ENCODE assay signal across 33 cellular contexts in the genomic region with DNA sequence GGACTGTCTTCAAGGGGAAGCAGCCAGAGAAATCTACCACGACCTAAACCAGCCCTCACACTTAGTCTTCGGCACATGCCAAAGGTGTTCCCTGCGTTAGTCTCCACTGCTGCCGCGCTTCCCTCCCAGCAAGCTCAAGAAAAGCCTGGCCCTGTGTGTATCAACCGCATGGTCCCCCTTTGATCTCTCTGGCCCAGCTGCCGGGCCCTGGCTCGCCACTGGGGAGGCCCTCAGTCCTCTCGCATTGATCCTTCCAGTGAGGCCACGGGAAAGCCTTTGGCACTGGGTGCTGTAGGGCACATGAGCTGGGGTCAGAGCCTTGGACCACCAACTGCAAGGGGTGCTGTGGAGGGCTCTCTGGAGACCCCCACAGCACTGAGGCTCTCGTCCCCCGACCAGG.
"Had no signal": no experiment of that assay in that cellular context is flagged by ENCODE, and none has a peak within 500 bp of the region (broad histone marks: within the 10 kb centered on the region; RNA-seq: fewer than 3 reads in every experiment).

No MANE protein-coding gene starts in this region.

- H3K27ac ChIP-seq: adrenal gland, body of pancreas, esophagus muscularis mucosa, foreskin keratinocyte, gastrocnemius medialis, heart left ventricle, WERI-Rb-1 had no signal

- FAIRE-seq: colon had no signal

- H3K27ac Mint-ChIP-seq: activated B cell treated with CpG ODN at 0.5 μM for 24 hours; activated CD4-positive, alpha-beta memory T cell treated with anti-CD3 and anti-CD28 coated beads for 36 hours; activated CD4-positive, alpha-beta T cell treated with anti-CD3 and anti-CD28 coated beads, Interleukin-2, amount 10 ng/mL, durations not matched to agents 24 days and 14 days; activated CD8-positive, alpha-beta T cell treated with anti-CD3 and anti-CD28 coated beads, Interleukin-2, amount 10 ng/mL, durations not matched to agents 7 days and 5 days; activated naive CD4-positive, alpha-beta T cell treated with anti-CD3 and anti-CD28 coated beads for 36 hours; activated naive CD4-positive, alpha-beta T cell treated with anti-CD3 and anti-CD28 coated beads, Interleukin-2, amount 50 U/mL, for 24 hours; activated naive CD8-positive, alpha-beta T cell treated with anti-CD3 and anti-CD28 coated beads for 36 hours; activated naive CD8-positive, alpha-beta T cell treated with anti-CD3 and anti-CD28 coated beads, Interleukin-2, amount 50 U/mL, for 24 hours; activated T-helper 17 cell treated with anti-CD3 and anti-CD28 coated beads, Interleukin-2, amount 50 U/mL, for 72 hours; T-helper 17 cell; T-helper 2 cell treated with Interferon-gamma antibody and Interleukin-4, amounts not matched to agents 5 μg/mL and 100 μg/mL, for 36 hours had no signal

- H3K9me3 ChIP-seq: adrenal gland, body of pancreas, esophagus muscularis mucosa, gastrocnemius medialis, heart left ventricle had no signal

- H3K4me1 ChIP-seq: adrenal gland had no signal

- H3K9me3 Mint-ChIP-seq: activated B cell treated with CpG ODN at 0.5 μM for 24 hours; activated CD4-positive, alpha-beta memory T cell treated with anti-CD3 and anti-CD28 coated beads for 36 hours; activated CD4-positive, alpha-beta T cell treated with anti-CD3 and anti-CD28 coated beads, Interleukin-2, amount 10 ng/mL, durations not matched to agents 24 days and 14 days; activated naive CD4-positive, alpha-beta T cell treated with anti-CD3 and anti-CD28 coated beads for 36 hours; activated naive CD4-positive, alpha-beta T cell treated with anti-CD3 and anti-CD28 coated beads, Interleukin-2, amount 50 U/mL, for 24 hours; activated naive CD8-positive, alpha-beta T cell treated with anti-CD3 and anti-CD28 coated beads for 36 hours; activated naive CD8-positive, alpha-beta T cell treated with anti-CD3 and anti-CD28 coated beads, Interleukin-2, amount 50 U/mL, for 24 hours; activated T-cell treated with anti-CD3 and anti-CD28 coated beads, Interleukin-2, amount 50 U/mL, for 4 hours; activated T-helper 17 cell treated with anti-CD3 and anti-CD28 coated beads, Interleukin-2, amount 50 U/mL, for 72 hours; T-helper 2 cell treated with Interferon-gamma antibody and Interleukin-4, amounts not matched to agents 5 μg/mL and 100 μg/mL, for 36 hours had no signal

- ATAC-seq: activated CD4-positive, CD25-positive, alpha-beta regulatory T cell treated with anti-CD3 and anti-CD28 coated beads, Interleukin-2, amount 50 U/mL, for 24 hours; activated CD8-positive, alpha-beta T cell treated with anti-CD3 and anti-CD28 coated beads, Interleukin-2, amount 10 ng/mL, durations not matched to agents 7 days and 5 days; activated naive CD8-positive, alpha-beta T cell treated with anti-CD3 and anti-CD28 coated beads, Interleukin-2, amount 50 U/mL, for 24 hours; activated T-cell treated with anti-CD3 and anti-CD28 coated beads, Interleukin-2, amount 50 U/mL, for 4 hours; activated T-helper 17 cell treated with anti-CD3 and anti-CD28 coated beads, Interleukin-2, amount 50 U/mL, for 72 hours; body of pancreas; effector memory CD8-positive, alpha-beta T cell; foreskin keratinocyte; gastrocnemius medialis; heart left ventricle; T-helper 17 cell had no signal

- DNase-seq: activated B cell treated with CpG ODN at 0.5 μM for 24 hours; activated CD4-positive, alpha-beta memory T cell treated with anti-CD3 and anti-CD28 coated beads for 36 hours; activated CD4-positive, alpha-beta T cell treated with anti-CD3 and anti-CD28 coated beads, Interleukin-2, amount 10 ng/mL, durations not matched to agents 24 days and 14 days; activated CD8-positive, alpha-beta T cell treated with anti-CD3 and anti-CD28 coated beads, Interleukin-2, amount 10 ng/mL, durations not matched to agents 7 days and 5 days; activated effector memory CD4-positive, alpha-beta T cell treated with Interleukin-2 at 50 U/mL for 16 hours; activated naive CD4-positive, alpha-beta T cell treated with anti-CD3 and anti-CD28 coated beads for 36 hours; activated naive CD8-positive, alpha-beta T cell treated with anti-CD3 and anti-CD28 coated beads for 36 hours; activated naive CD8-positive, alpha-beta T cell treated with anti-CD3 and anti-CD28 coated beads, Interleukin-2, amount 50 U/mL, for 24 hours; activated T-cell treated with anti-CD3 and anti-CD28 coated beads, Interleukin-2, amount 50 U/mL, for 4 hours; adrenal gland; amygdala; aorta; body of pancreas; caudate nucleus; cortex of kidney; dermis blood vessel endothelial cell; effector CD4-positive, alpha-beta T cell; effector memory CD8-positive, alpha-beta T cell; erythroblast; foreskin keratinocyte; gastrocnemius medialis; glutamatergic neuron; heart left ventricle; T-helper 1 cell; T-helper 17 cell; T1000; WERI-Rb-1 had no signal

- H3K4me3 ChIP-seq: adrenal gland, body of pancreas, esophagus muscularis mucosa, gastrocnemius medialis, heart left ventricle had no signal

- H3K36me3 ChIP-seq: adrenal gland, esophagus muscularis mucosa, gastrocnemius medialis, heart left ventricle, WERI-Rb-1 had no signal

- H3K27me3 ChIP-seq: adrenal gland, body of pancreas, esophagus muscularis mucosa, foreskin keratinocyte, gastrocnemius medialis, heart left ventricle had no signal

- H3K4me1 Mint-ChIP-seq: activated B cell treated with CpG ODN at 0.5 μM for 24 hours; activated CD4-positive, alpha-beta T cell treated with anti-CD3 and anti-CD28 coated beads, Interleukin-2, amount 10 ng/mL, durations not matched to agents 24 days and 14 days; activated naive CD4-positive, alpha-beta T cell treated with anti-CD3 and anti-CD28 coated beads, Interleukin-2, amount 50 U/mL, for 24 hours; activated naive CD8-positive, alpha-beta T cell treated with anti-CD3 and anti-CD28 coated beads for 36 hours; activated naive CD8-positive, alpha-beta T cell treated with anti-CD3 and anti-CD28 coated beads, Interleukin-2, amount 50 U/mL, for 24 hours; activated T-helper 17 cell treated with anti-CD3 and anti-CD28 coated beads, Interleukin-2, amount 50 U/mL, for 72 hours; T-helper 17 cell had no signal

- H3K27me3 Mint-ChIP-seq: activated B cell treated with CpG ODN at 0.5 μM for 24 hours; activated CD4-positive, alpha-beta memory T cell treated with anti-CD3 and anti-CD28 coated beads for 36 hours; activated CD4-positive, alpha-beta T cell treated with anti-CD3 and anti-CD28 coated beads, Interleukin-2, amount 10 ng/mL, durations not matched to agents 24 days and 14 days; activated naive CD4-positive, alpha-beta T cell treated with anti-CD3 and anti-CD28 coated beads, Interleukin-2, amount 50 U/mL, for 24 hours; activated naive CD8-positive, alpha-beta T cell treated with anti-CD3 and anti-CD28 coated beads for 36 hours; activated naive CD8-positive, alpha-beta T cell treated with anti-CD3 and anti-CD28 coated beads, Interleukin-2, amount 50 U/mL, for 24 hours; activated T-helper 17 cell treated with anti-CD3 and anti-CD28 coated beads, Interleukin-2, amount 50 U/mL, for 72 hours; T-helper 17 cell had no signal

- H3K4me3 Mint-ChIP-seq: activated B cell treated with CpG ODN at 0.5 μM for 24 hours; activated CD4-positive, alpha-beta memory T cell treated with anti-CD3 and anti-CD28 coated beads for 36 hours; activated CD4-positive, alpha-beta T cell treated with anti-CD3 and anti-CD28 coated beads, Interleukin-2, amount 10 ng/mL, durations not matched to agents 24 days and 14 days; activated CD8-positive, alpha-beta T cell treated with anti-CD3 and anti-CD28 coated beads, Interleukin-2, amount 10 ng/mL, durations not matched to agents 7 days and 5 days; activated naive CD4-positive, alpha-beta T cell treated with anti-CD3 and anti-CD28 coated beads for 36 hours; activated naive CD4-positive, alpha-beta T cell treated with anti-CD3 and anti-CD28 coated beads, Interleukin-2, amount 50 U/mL, for 24 hours; activated naive CD8-positive, alpha-beta T cell treated with anti-CD3 and anti-CD28 coated beads for 36 hours; activated naive CD8-positive, alpha-beta T cell treated with anti-CD3 and anti-CD28 coated beads, Interleukin-2, amount 50 U/mL, for 24 hours; activated T-cell treated with anti-CD3 and anti-CD28 coated beads, Interleukin-2, amount 50 U/mL, for 4 hours; activated T-helper 17 cell treated with anti-CD3 and anti-CD28 coated beads, Interleukin-2, amount 50 U/mL, for 72 hours; effector memory CD8-positive, alpha-beta T cell; T-helper 17 cell; T-helper 2 cell treated with Interferon-gamma antibody and Interleukin-4, amounts not matched to agents 5 μg/mL and 100 μg/mL, for 36 hours had no signal

- H3K36me3 Mint-ChIP-seq: activated CD4-positive, alpha-beta memory T cell treated with anti-CD3 and anti-CD28 coated beads for 36 hours; activated naive CD4-positive, alpha-beta T cell treated with anti-CD3 and anti-CD28 coated beads, Interleukin-2, amount 50 U/mL, for 24 hours; activated naive CD8-positive, alpha-beta T cell treated with anti-CD3 and anti-CD28 coated beads for 36 hours had no signal
